8 cellular contexts compared by ENCODE assay signal in the genomic region with DNA sequence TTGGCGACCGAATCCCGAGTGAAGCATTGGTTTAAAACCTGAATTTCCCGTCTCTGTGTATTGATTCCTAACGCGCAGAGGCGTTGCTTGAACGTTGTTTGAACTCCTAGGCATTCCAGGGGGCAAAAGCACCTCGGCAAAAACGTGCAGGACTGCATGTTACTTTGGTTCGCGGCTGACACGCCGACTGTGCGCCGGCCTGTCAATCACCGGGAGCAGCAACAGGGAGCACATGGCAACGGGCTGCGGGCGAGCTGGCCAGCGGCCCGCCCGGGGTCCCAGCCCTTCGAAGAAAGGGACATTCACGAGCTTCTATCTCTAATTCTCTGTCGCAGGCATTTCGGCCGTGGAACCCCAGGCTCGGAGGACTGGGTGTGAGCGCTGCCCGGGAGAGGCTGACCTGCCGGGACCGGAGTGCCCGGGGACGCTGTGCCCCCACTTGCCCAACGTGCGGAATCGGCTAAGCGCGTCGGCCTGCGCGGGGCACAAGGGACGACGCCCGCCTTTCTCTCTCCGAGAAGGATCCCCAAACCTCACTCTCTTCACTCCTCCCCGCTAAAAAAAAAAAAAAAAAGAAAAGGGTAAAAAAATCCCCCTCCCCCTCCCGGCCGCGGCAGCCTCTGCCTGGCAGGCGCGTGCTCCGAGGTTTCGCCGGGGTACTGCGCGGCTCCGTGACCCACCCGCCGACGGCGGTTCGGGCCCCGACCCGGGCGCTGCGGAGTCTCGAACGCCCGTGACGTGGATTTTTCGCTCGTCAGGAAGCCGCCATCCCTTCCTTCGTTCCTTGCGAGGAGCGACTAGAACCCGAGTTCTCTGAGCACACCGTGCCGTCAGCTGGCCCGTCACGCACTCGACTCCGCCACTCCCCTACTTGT. TPM values are rescaled to one million over a fixed set of nuclear protein-coding genes. Genes with fewer than 3 reads are reported as not detected.
DNase-seq lines count a peak whose midpoint lies in the region; ATAC-seq and TF ChIP-seq lines count a peak whose summit lies in the region.

No MANE protein-coding gene starts in this region.

- peak; percentile 11 for ATAC-seq in HG03103 (IDR thresholded peaks at IDR 0.05; ENCODE audit: low read depth, unreplicated experiment)
- ATAC-seq in foreskin keratinocyte = peak; percentile 25

- H3K18ac ChIP-seq in neuronal stem cell (ENCODE audit: low read length) = peak overlapping the region; percentile 99

- H2BK12ac ChIP-seq in neuronal stem cell (ENCODE audit: low read length) = no peak overlapping the region

- H3K4me2 ChIP-seq in neuronal stem cell (ENCODE audit: insufficient read depth, low read length, poor library complexity, severe bottlenecking) = peak overlapping the region; percentile 67

- H2BK5ac ChIP-seq in neuronal stem cell (ENCODE audit: low read length) = peak overlapping the region; percentile 90

- no peak overlapping the region for H3K4ac ChIP-seq in neuronal stem cell (ENCODE audit: low read length)

- H4K91ac ChIP-seq in neuronal stem cell (ENCODE audit: low read depth, low read length, poor library complexity) = no peak overlapping the region

- peak overlapping the region; percentile 43 for H2AFZ ChIP-seq in neuronal stem cell (ENCODE audit: low read length)

- no CpG with 5 or more reads among the region's 85 CpGs for WGBS in neuronal stem cell (ENCODE audit: extremely low coverage in 2 of 2, insufficient read length in 2 of 2, insufficient replicate concordance in 1 of 2), 2 donors

- H3K9me3 ChIP-seq in neuronal stem cell (replicated peaks in 1 of 2; ENCODE audit: control insufficient read depth in 2 of 2, insufficient read depth in 1 of 2, low read depth in 1 of 2, low read length in 2 of 2) = no peaks in the 10 kb centered on the region

- H2BK15ac ChIP-seq in neuronal stem cell (ENCODE audit: low read length) = peak overlapping the region; percentile 0

- peak overlapping the region; percentile 81 for H3K4me3 ChIP-seq in neuronal stem cell (ENCODE audit: low read length in 2 of 2)

- peaks cover 9% of the 10 kb centered on the region for H3K27me3 Mint-ChIP-seq in activated T-helper 2 cell treated with anti-CD3 and anti-CD28 coated beads, Interferon-gamma antibody, Interleukin-2, Interleukin-4, amounts not matched to agents 10 μg/mL and 5 μg/mL and 100 μg/mL, durations not matched to agents 14 hours and 24 hours and 36 hours (ENCODE audit: low read depth)

- DNase-seq in SIG-M5 treated with dmso at 0.1 percent for 504 hours (lab: John Stamatoyannopoulos, UW; ENCODE audit: unreplicated experiment) = peak; percentile 74
- DNase-seq in SIG-M5 (lab: John Stamatoyannopoulos, UW) = no peak
- DNase-seq in NCI-H69 (lab: John Stamatoyannopoulos, UW) = peak; percentile 76
- peak; percentile 27 for DNase-seq in activated T-helper 2 cell treated with anti-CD3 and anti-CD28 coated beads, Interferon-gamma antibody, Interleukin-2, Interleukin-4, amounts not matched to agents 10 μg/mL and 5 μg/mL and 100 μg/mL, durations not matched to agents 14 hours and 24 hours and 36 hours (ENCODE audit: low spot score)
- peak; percentile 39 to 58 for DNase-seq in foreskin keratinocyte
- peak; percentile 71 for DNase-seq in neuronal stem cell (ENCODE audit: low spot score)
- DNase-seq in ureter (ENCODE audit: low spot score) = peak; percentile 74

- H3K4me1 ChIP-seq in foreskin keratinocyte (no peaks in the 10 kb centered on the region), neuronal stem cell (ENCODE audit: control insufficient read depth in 2 of 2, insufficient read depth in 1 of 2, low read depth in 1 of 2, low read length in 2 of 2) (peaks cover 9 to 12% of the 10 kb centered on the region in 2 donors)

- H2AK5ac ChIP-seq in neuronal stem cell (ENCODE audit: low read depth, low read length) = peak overlapping the region; percentile 93

- H3K4me3 Mint-ChIP-seq in activated T-helper 2 cell treated with anti-CD3 and anti-CD28 coated beads, Interferon-gamma antibody, Interleukin-2, Interleukin-4, amounts not matched to agents 10 μg/mL and 5 μg/mL and 100 μg/mL, durations not matched to agents 14 hours and 24 hours and 36 hours (ENCODE audit: low read depth) = peak overlapping the region; percentile 92

- H3K27ac ChIP-seq in foreskin keratinocyte (no peak overlapping the region), neuronal stem cell (replicated peaks; ENCODE audit: low read length) (peak overlapping the region; percentile 72)

- peak overlapping the region; percentile 75 for H3K23ac ChIP-seq in neuronal stem cell (ENCODE audit: low read depth, low read length, poor library complexity)

- H3K36me3 Mint-ChIP-seq in activated T-helper 2 cell treated with anti-CD3 and anti-CD28 coated beads, Interferon-gamma antibody, Interleukin-2, Interleukin-4, amounts not matched to agents 10 μg/mL and 5 μg/mL and 100 μg/mL, durations not matched to agents 14 hours and 24 hours and 36 hours (ENCODE audit: low read depth) = peaks cover 43% of the 10 kb centered on the region

- intact Hi-C loops in activated T-helper 2 cell treated with anti-CD3 and anti-CD28 coated beads, Interferon-gamma antibody, Interleukin-2, Interleukin-4, amounts not matched to agents 10 μg/mL and 5 μg/mL and 100 μg/mL, durations not matched to agents 14 hours and 24 hours and 36 hours (cut with micrococcal nuclease) = loop anchor here (1.0 to 10.0 kb wide), 7 partner anchors 81 to 1243 kb away; partner anchors contain the start of genes BLTP1 and NUDT6

- peak overlapping the region; percentile 84 for H3K14ac ChIP-seq in neuronal stem cell (ENCODE audit: low read length)

- no peaks in the 10 kb centered on the region for H3K27me3 ChIP-seq in foreskin keratinocyte
- no peaks in the 10 kb centered on the region for H3K27me3 ChIP-seq in neuronal stem cell (ENCODE audit: control insufficient read depth in 3 of 3, insufficient read depth in 3 of 3, low read depth in 1 of 3, low read length in 3 of 3)

- peaks cover 10 to 53% of the 10 kb centered on the region in 2 donors for H3K36me3 ChIP-seq in neuronal stem cell (replicated peaks in 1 of 2; ENCODE audit: control insufficient read depth in 2 of 2, insufficient read depth in 2 of 2, low read length in 2 of 2)

- TF ChIP-seq CTCF in foreskin keratinocyte (conservative IDR thresholded peaks at IDR 0.05) = no peak

- H2BK120ac ChIP-seq in neuronal stem cell (ENCODE audit: low read depth, low read length) = no peak overlapping the region

- peaks cover 31% of the 10 kb centered on the region for H3K4me1 Mint-ChIP-seq in activated T-helper 2 cell treated with anti-CD3 and anti-CD28 coated beads, Interferon-gamma antibody, Interleukin-2, Interleukin-4, amounts not matched to agents 10 μg/mL and 5 μg/mL and 100 μg/mL, durations not matched to agents 14 hours and 24 hours and 36 hours (ENCODE audit: low read depth)

- no peaks in the 10 kb centered on the region for H3K9me3 Mint-ChIP-seq in activated T-helper 2 cell treated with anti-CD3 and anti-CD28 coated beads, Interferon-gamma antibody, Interleukin-2, Interleukin-4, amounts not matched to agents 10 μg/mL and 5 μg/mL and 100 μg/mL, durations not matched to agents 14 hours and 24 hours and 36 hours

- H4K8ac ChIP-seq in neuronal stem cell (ENCODE audit: low read depth, low read length) = no peak overlapping the region

- H3K9ac ChIP-seq in neuronal stem cell (ENCODE audit: low read depth, low read length, poor library complexity) = peak overlapping the region; percentile 94

- no peaks in the 10 kb centered on the region for H3K79me1 ChIP-seq in neuronal stem cell (ENCODE audit: low read depth, low read length)

- peak overlapping the region; percentile 91 for H3K27ac Mint-ChIP-seq in activated T-helper 2 cell treated with anti-CD3 and anti-CD28 coated beads, Interferon-gamma antibody, Interleukin-2, Interleukin-4, amounts not matched to agents 10 μg/mL and 5 μg/mL and 100 μg/mL, durations not matched to agents 14 hours and 24 hours and 36 hours

RNA-seq across cellular contexts. Expression of gene SPRY1, which starts 0.9 kb away (rescaled TPM):
- 59.1 and 61.8 TPM in 2 replicates for total RNA-seq in activated T-helper 2 cell treated with anti-CD3 and anti-CD28 coated beads, Interferon-gamma antibody, Interleukin-2, Interleukin-4, amounts not matched to agents 10 μg/mL and 5 μg/mL and 100 μg/mL, durations not matched to agents 14 hours and 24 hours and 36 hours
- total RNA-seq in foreskin keratinocyte (1.3 and 2.8 TPM in 2 replicates), ureter (197 TPM)
- polyA plus RNA-seq in foreskin keratinocyte = 0.34 and 1.2 TPM in 2 replicates
- polyA plus RNA-seq in neuronal stem cell (2013, experiment 1 of 2) = 92.4 TPM
- 97.0 TPM for polyA plus RNA-seq in neuronal stem cell (2013, experiment 2 of 2)

Comparison
In these comparisons a context has a peak if more than half of its experiments do, and no peak if none do; other contexts are left out.
1. RNA of gene SPRY1, which starts 0.9 kb away (total RNA-seq): 197 TPM in ureter (single experiment) and 59.1 to 61.8 TPM in activated T-helper 2 cell treated with anti-CD3 and anti-CD28 coated beads, Interferon-gamma antibody, Interleukin-2, Interleukin-4, amounts not matched to agents 10 μg/mL and 5 μg/mL and 100 μg/mL, durations not matched to agents 14 hours and 24 hours and 36 hours; 1.3 to 2.8 TPM in foreskin keratinocyte; every median in the first group is over 10 times any median in the second.